21 cellular contexts compared by ENCODE assay signal in the genomic region with DNA sequence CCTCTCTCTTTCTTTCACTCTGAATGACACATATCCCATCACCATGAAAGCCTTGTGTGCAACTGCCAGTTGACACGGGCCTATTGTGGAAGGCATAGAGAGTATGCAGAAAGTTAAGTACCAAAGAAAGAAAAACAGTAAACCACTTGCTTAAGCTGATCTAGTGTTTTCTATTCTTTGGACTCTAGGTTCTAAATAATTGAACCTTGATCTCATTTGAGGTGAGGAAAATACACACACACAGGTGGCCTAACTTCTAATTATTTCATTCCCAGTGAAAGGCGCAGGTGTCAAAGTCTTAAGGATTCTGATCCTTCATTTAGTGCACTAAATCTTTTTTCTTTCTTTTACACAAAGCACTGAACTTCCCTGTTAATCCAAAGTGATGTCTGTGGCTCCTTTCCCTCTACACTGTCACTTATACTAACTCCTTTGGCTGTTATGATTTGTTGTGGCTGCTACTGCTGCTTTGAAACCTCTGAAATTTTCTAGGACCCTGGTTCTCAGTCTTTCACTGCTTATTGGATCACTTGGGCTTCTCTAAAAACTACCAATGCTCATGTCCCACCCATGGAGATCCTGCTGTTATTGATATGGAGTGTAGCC. TPM values are rescaled to one million over a fixed set of nuclear protein-coding genes. Genes with fewer than 3 reads are reported as not detected.
DNase-seq lines count a peak whose midpoint lies in the region; FAIRE-seq and TF ChIP-seq lines count a peak whose summit lies in the region.
"Had no signal": no experiment of that assay in that cellular context is flagged by ENCODE, and none has a peak within 500 bp of the region (broad histone marks: within the 10 kb centered on the region; RNA-seq: fewer than 3 reads in every experiment).

No MANE protein-coding gene starts in this region.

- intact Hi-C loops in mammary epithelial cell (cut with micrococcal nuclease): no loop called here
- intact Hi-C loops in MCF 10A (cut with micrococcal nuclease): no loop called here
- intact Hi-C loops in PC-9 (cut with micrococcal nuclease; ENCODE audit: unreplicated experiment): loop anchor here (5.0 kb wide), 1 partner anchor 120 kb away; no protein-coding TSS in a partner anchor
- intact Hi-C loops in A673 (cut with micrococcal nuclease; ENCODE audit: unreplicated experiment): no loop called here

- in situ Hi-C loops in mammary epithelial cell (cut with MboI; ENCODE audit: low sequenced_read_pairs in 2 of 2) (no loop called here), G401 (cut with HindIII; ENCODE audit: low sequenced_read_pairs) (no loop called here)

- H3K9me3 ChIP-seq in mammary epithelial cell (replicated peaks; ENCODE audit: insufficient read depth, low read length) (no peaks in the 10 kb centered on the region), PC-9 (ENCODE audit: insufficient read depth, low read depth) (peaks cover 5% of the 10 kb centered on the region), mesenchymal stem cell (ENCODE audit: control insufficient read depth, low read length) (no peaks in the 10 kb centered on the region), A673 (ENCODE audit: low read depth, low read length, poor library complexity, severe bottlenecking) (no peaks in the 10 kb centered on the region)
- H3K9me3 ChIP-seq: BE2C had no signal

- H3K4me1 ChIP-seq in mammary epithelial cell (ENCODE audit: insufficient read depth, low read length) (peaks cover 21% of the 10 kb centered on the region), PC-9 (replicated peaks; ENCODE audit: insufficient read depth) (peaks cover 16% of the 10 kb centered on the region), mesenchymal stem cell (ENCODE audit: control insufficient read depth, insufficient read depth, low read depth, low read length) (peaks cover 2% of the 10 kb centered on the region), A673 (ENCODE audit: insufficient read depth, low read length, poor library complexity, severe bottlenecking) (peaks cover 16% of the 10 kb centered on the region)
- H3K4me1 ChIP-seq: BE2C had no signal

- POLR2A ChIA-PET in MCF 10A (lab: Yijun Ruan, JAX) (interaction anchor here (1.1 kb wide), 1 partner anchor 13 kb away, joined by 4 read pairs; no protein-coding TSS in a partner anchor), PC-9 (lab: Charles Lee; ENCODE audit: unreplicated experiment) (no interaction called here), A673 (lab: Charles Lee; ENCODE audit: low non-redundant PET) (interaction anchor here (0.6 kb wide), 1 partner anchor 320 kb away, joined by 3 read pairs; no protein-coding TSS in a partner anchor)

- H3K9ac ChIP-seq in mammary epithelial cell (ENCODE audit: insufficient read depth, low read length) (no peak overlapping the region), mesenchymal stem cell (ENCODE audit: low read length) (no peak overlapping the region)

- H3F3A ChIP-seq in PC-9 (ENCODE audit: insufficient read depth, low read depth): no peaks in the 10 kb centered on the region

- no peak overlapping the region for H3K27ac Mint-ChIP-seq in MCF 10A (ENCODE audit: low read depth, unreplicated experiment)
- H3K27ac Mint-ChIP-seq: GM23338 had no signal

- FAIRE-seq in RCC 7860 (lab: Jason Lieb, UNC): no peak
- FAIRE-seq: GM12892 had no signal

- H4K8ac ChIP-seq in mesenchymal stem cell (ENCODE audit: low read length): no peak overlapping the region

- H2BK120ac ChIP-seq in mesenchymal stem cell (ENCODE audit: low read depth, low read length): peak overlapping the region; percentile 19

- no peaks in the 10 kb centered on the region for H4K20me1 ChIP-seq in mammary epithelial cell (ENCODE audit: insufficient read depth, low read length)
- no peaks in the 10 kb centered on the region for H4K20me1 ChIP-seq in PC-9 (ENCODE audit: insufficient read depth)

- no peaks in the 10 kb centered on the region for H3K9me3 Mint-ChIP-seq in MCF 10A (ENCODE audit: unreplicated experiment)
- H3K9me3 Mint-ChIP-seq: GM23338 had no signal

- H3K4me2 ChIP-seq in mammary epithelial cell (ENCODE audit: insufficient read depth, low read depth, low read length) (no peak overlapping the region), PC-9 (no peak overlapping the region), mesenchymal stem cell (ENCODE audit: low read length, poor library complexity, severe bottlenecking) (no peak overlapping the region)
- H3K4me2 ChIP-seq: GM23338 had no signal

- H3K4ac ChIP-seq in mesenchymal stem cell (ENCODE audit: low read depth in 1 of 2, low read length in 2 of 2): no peak overlapping the region

- no peak for DNase-seq in mammary epithelial cell
- no peak for DNase-seq in MCF 10A (ENCODE audit: unreplicated experiment)
- no peak for DNase-seq in PC-9
- DNase-seq in mesenchymal stem cell: no peak
- no peak for DNase-seq in RCC 7860 (ENCODE audit: low spot score)
- no peak for DNase-seq in G401 (ENCODE audit: low spot score)
- no peak for DNase-seq in superior temporal gyrus (ENCODE audit: extremely low spot score)
- DNase-seq in A673 (ENCODE audit: low spot score): no peak
- DNase-seq: 8988T, BE2C, DND-41, HCEC 1CT, Karpas-422, NCI-H1694, NCI-H2081 treated with DMSO at 0.1 percent for 48 hours, NCI-H2171 treated with DMSO at 0.1 percent for 48 hours, NCI-H524 treated with DMSO at 0.1 percent for 48 hours, NCI-H82, SHP77 had no signal

- H2BK12ac ChIP-seq in mesenchymal stem cell (ENCODE audit: low read length in 2 of 2): no peak overlapping the region

- H3K27ac ChIP-seq in mammary epithelial cell (ENCODE audit: insufficient read depth, low read depth, low read length) (no peak overlapping the region), PC-9 (no peak overlapping the region), mesenchymal stem cell (ENCODE audit: low read length, poor library complexity, severe bottlenecking) (no peak overlapping the region), A673 (ENCODE audit: low read depth, low read length, poor library complexity, severe bottlenecking) (no peak overlapping the region)

- H2AFZ ChIP-seq in mammary epithelial cell (ENCODE audit: low read depth, low read length) (peak overlapping the region; percentile 25), PC-9 (peak overlapping the region; percentile 7; the same call in 1 of the 2 replicates), mesenchymal stem cell (ENCODE audit: low read depth, low read length) (no peak overlapping the region)
- H2AFZ ChIP-seq: GM23338 had no signal

- TF ChIP-seq CTCF in mammary epithelial cell (conservative IDR thresholded peaks at IDR 0.05 in 1 of 2, IDR thresholded peaks at IDR 0.05 in 1 of 2; ENCODE audit: extremely low read depth in 1 of 2, insufficient read depth in 1 of 2, low read depth in 1 of 2, low read length in 2 of 2): no peak
- TF ChIP-seq CTCF in MCF 10A (IDR thresholded peaks at IDR 0.05; ENCODE audit: unreplicated experiment): no peak
- TF ChIP-seq CTCF in PC-9 (conservative IDR thresholded peaks at IDR 0.05): no peak
- TF ChIP-seq CTCF in A673 (conservative IDR thresholded peaks at IDR 0.05; ENCODE audit: low read depth, low read length): no peak

- peaks cover 7% of the 10 kb centered on the region for H3K4me1 Mint-ChIP-seq in MCF 10A (ENCODE audit: insufficient read depth, unreplicated experiment)

- H3K36me3 ChIP-seq in mammary epithelial cell (ENCODE audit: insufficient read depth, low read length) (peaks cover 2% of the 10 kb centered on the region), PC-9 (ENCODE audit: low read depth) (no peaks in the 10 kb centered on the region), mesenchymal stem cell (ENCODE audit: control insufficient read depth in 1 of 2, insufficient read depth in 2 of 2, low read depth in 1 of 2, low read length in 2 of 2) (no peaks in the 10 kb centered on the region), A673 (ENCODE audit: insufficient read depth, low read length, poor library complexity, severe bottlenecking) (no peaks in the 10 kb centered on the region)
- H3K36me3 ChIP-seq: BE2C had no signal

- H2AK5ac ChIP-seq in mesenchymal stem cell (ENCODE audit: low read length, severe bottlenecking): no peak overlapping the region

- no peak overlapping the region for H3K14ac ChIP-seq in mesenchymal stem cell (ENCODE audit: low read length in 2 of 2)

- dilution Hi-C loops in mammary epithelial cell (cut with HindIII; ENCODE audit: low sequenced_read_pairs): no loop called here

- BruUV-seq in mammary epithelial cell (replicated peaks; lab: Mats Ljungman, UMichigan): no TSS peak
- no TSS peak for BruUV-seq in MCF 10A (replicated peaks; lab: Mats Ljungman, UMichigan)
- no TSS peak for BruUV-seq in PC-9 (replicated peaks; lab: Mats Ljungman, UMichigan)
- BruUV-seq in A673 (replicated peaks; lab: Mats Ljungman, UMichigan): no TSS peak

- no peaks in the 10 kb centered on the region for H3K27me3 ChIP-seq in mammary epithelial cell (ENCODE audit: insufficient read depth, low read length)
- H3K27me3 ChIP-seq in PC-9 (ENCODE audit: insufficient read depth, low read depth): no peaks in the 10 kb centered on the region
- H3K27me3 ChIP-seq in mesenchymal stem cell (ENCODE audit: control insufficient read depth in 1 of 2, insufficient read depth in 1 of 2, low read length in 2 of 2): no peaks in the 10 kb centered on the region
- no peaks in the 10 kb centered on the region for H3K27me3 ChIP-seq in A673 (replicated peaks; ENCODE audit: insufficient read depth, low read depth, low read length, poor library complexity)
- H3K27me3 ChIP-seq: BE2C had no signal

- CTCF ChIA-PET in mammary epithelial cell (lab: Charles Lee; ENCODE audit: low non-redundant PET): no interaction called here
- CTCF ChIA-PET in MCF 10A (lab: Yijun Ruan, JAX): interaction anchor here (0.6 kb wide), 1 partner anchor 103 kb away, joined by 9 read pairs; no protein-coding TSS in a partner anchor
- CTCF ChIA-PET in PC-9 (lab: Charles Lee): interaction anchor here (0.9 kb wide), 1 partner anchor 12 kb away, joined by 4 read pairs; no protein-coding TSS in a partner anchor
- CTCF ChIA-PET in A673 (lab: Charles Lee): interaction anchor here (0.7 kb wide), 1 partner anchor 1085 kb away, joined by 13 read pairs; no protein-coding TSS in a partner anchor

- 97% methylated on average over 2 of the region's 2 CpGs for WGBS in mammary epithelial cell (ENCODE audit: low coverage, missing lambda C conversion rate)
- WGBS in mesenchymal stem cell: 100% methylated on average over 1 of the region's 2 CpGs

- H3K23ac ChIP-seq in mesenchymal stem cell (ENCODE audit: low read length in 2 of 2): no peak overlapping the region

- no peaks in the 10 kb centered on the region for H3K79me2 ChIP-seq in mammary epithelial cell (ENCODE audit: insufficient read depth, low read length)
- no peaks in the 10 kb centered on the region for H3K79me2 ChIP-seq in PC-9 (ENCODE audit: low read depth)

- H2BK5ac ChIP-seq in mesenchymal stem cell (ENCODE audit: low read depth, low read length, poor library complexity, severe bottlenecking): no peak overlapping the region

- no peaks in the 10 kb centered on the region for H3K27me3 Mint-ChIP-seq in MCF 10A (ENCODE audit: insufficient read depth, unreplicated experiment)

- no peak overlapping the region for H3K18ac ChIP-seq in mesenchymal stem cell (ENCODE audit: low read depth in 1 of 2, low read length in 2 of 2)

- H3K4me3 Mint-ChIP-seq in MCF 10A (ENCODE audit: unreplicated experiment): no peak overlapping the region
- H3K4me3 Mint-ChIP-seq: GM23338 had no signal

- no peaks in the 10 kb centered on the region for H3K36me3 Mint-ChIP-seq in MCF 10A (ENCODE audit: insufficient read depth, unreplicated experiment)

- no peak overlapping the region for H4K91ac ChIP-seq in mesenchymal stem cell (ENCODE audit: low read length)

- no peaks in the 10 kb centered on the region for H3K79me1 ChIP-seq in mesenchymal stem cell (replicated peaks; ENCODE audit: low read length, poor library complexity, severe bottlenecking)

- no peak overlapping the region for H2BK15ac ChIP-seq in mesenchymal stem cell (ENCODE audit: low read depth, poor library complexity, severe bottlenecking)

- H3K4me3 ChIP-seq in mammary epithelial cell (replicated peaks in 1 of 3; ENCODE audit: insufficient read depth in 1 of 3, low read depth in 2 of 3, low read length in 3 of 3): no peak overlapping the region
- no peak overlapping the region for H3K4me3 ChIP-seq in PC-9
- no peak overlapping the region for H3K4me3 ChIP-seq in mesenchymal stem cell (ENCODE audit: insufficient read depth in 1 of 2, low read depth in 1 of 2, low read length in 2 of 2)
- no peak overlapping the region for H3K4me3 ChIP-seq in A673 (ENCODE audit: low read depth, low read length, poor library complexity, severe bottlenecking)
- H3K4me3 ChIP-seq: GM23338 had no signal

- no peaks in the 10 kb centered on the region for H3K9me2 ChIP-seq in PC-9 (ENCODE audit: insufficient read depth)

RNA-seq across cellular contexts. Expression of gene DKK1, which starts 17.8 kb away (rescaled TPM):
- total RNA-seq in mammary epithelial cell: 100 to 1,000 TPM; 157 to 161 TPM
- 325 TPM for polyA plus RNA-seq in mammary epithelial cell
- 217 TPM for polyA minus RNA-seq in mammary epithelial cell
- 31.8 and 37.4 TPM in 2 replicates for total RNA-seq in MCF 10A (2022)
- 75.2 and 106 TPM in 2 replicates for total RNA-seq in PC-9 (2021)
- 7.9 TPM for polyA plus RNA-seq in mesenchymal stem cell (2013, experiment 1 of 2)
- polyA plus RNA-seq in mesenchymal stem cell (2013, experiment 2 of 2): 9.4 TPM
- total RNA-seq in G401 (2014; rRNA removed; shearing (Covaris generic)): 932 and 934 TPM in 2 replicates
- 0.28 and 1.3 TPM in 2 replicates for total RNA-seq in A673 (2021)
- total RNA-seq: GM23338 had no signal

Comparison
In these comparisons a context has a peak if more than half of its experiments do, and no peak if none do; other contexts are left out.
1. RNA of gene DKK1, which starts 17.8 kb away (total RNA-seq): 932 to 934 TPM in G401, 157 to 161 TPM in mammary epithelial cell, 75.2 to 106 TPM in PC-9 and 31.8 to 37.4 TPM in MCF 10A; 0.28 to 1.3 TPM in A673; every median in the first group is over 10 times any median in the second.